Comparison of ENCODE assay signal across 17 cellular contexts in the genomic region with DNA sequence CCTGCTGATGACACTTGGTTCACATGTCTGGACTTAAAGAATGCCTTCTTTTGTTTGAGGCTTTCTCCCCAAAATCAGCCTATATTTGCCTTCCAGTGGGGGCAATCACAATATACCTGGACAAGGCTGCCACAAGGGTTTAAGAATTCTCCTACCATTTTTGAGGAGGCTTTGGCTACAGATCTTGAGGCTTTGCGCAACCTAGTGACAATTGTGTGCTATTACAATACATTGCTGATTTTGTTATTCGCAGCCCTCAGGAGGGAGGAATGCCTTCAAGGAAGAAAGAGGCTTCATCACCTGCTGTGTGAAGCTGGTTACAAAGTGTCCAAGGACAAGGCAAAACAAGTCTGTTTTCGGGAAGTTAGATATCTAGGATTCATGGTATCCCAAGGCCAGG. TPM values are rescaled to one million over a fixed set of nuclear protein-coding genes. Genes with fewer than 3 reads are reported as not detected.
"Had no signal": no experiment of that assay in that cellular context is flagged by ENCODE, and none has a peak within 500 bp of the region (broad histone marks: within the 10 kb centered on the region; RNA-seq: fewer than 3 reads in every experiment).

No MANE protein-coding gene starts in this region.

- H3K36me3 Mint-ChIP-seq: activated naive CD4-positive, alpha-beta T cell treated with anti-CD3 and anti-CD28 coated beads, Interleukin-2, amount 10 ng/mL, durations not matched to agents 7 days and 5 days had no signal

- H3K4me1 ChIP-seq: heart right ventricle had no signal

- H3K27me3 ChIP-seq: heart right ventricle had no signal

- H3K27ac Mint-ChIP-seq: activated naive CD4-positive, alpha-beta T cell treated with anti-CD3 and anti-CD28 coated beads, Interleukin-2, amount 10 ng/mL, durations not matched to agents 7 days and 5 days; activated T-helper 17 cell treated with anti-CD3 and anti-CD28 coated beads, Interleukin-2, amount 50 U/mL, for 72 hours; naive thymus-derived CD8-positive, alpha-beta T cell; WTC11 had no signal

- H3K27me3 Mint-ChIP-seq: activated naive CD4-positive, alpha-beta T cell treated with anti-CD3 and anti-CD28 coated beads, Interleukin-2, amount 10 ng/mL, durations not matched to agents 7 days and 5 days; activated T-helper 17 cell treated with anti-CD3 and anti-CD28 coated beads, Interleukin-2, amount 50 U/mL, for 72 hours; naive thymus-derived CD8-positive, alpha-beta T cell had no signal

- ATAC-seq: activated T-helper 17 cell treated with anti-CD3 and anti-CD28 coated beads, Interleukin-2, amount 50 U/mL, for 72 hours; heart right ventricle; left lobe of liver; mucosa of descending colon; naive thymus-derived CD8-positive, alpha-beta T cell; right cardiac atrium; WTC11 had no signal

- DNase-seq: activated CD4-positive, alpha-beta T cell treated with anti-CD3 and anti-CD28 coated beads for 48 hours; activated naive CD4-positive, alpha-beta T cell treated with anti-CD3 and anti-CD28 coated beads, Interleukin-2, amount 10 ng/mL, durations not matched to agents 7 days and 5 days; central memory CD4-positive, alpha-beta T cell; cortex of kidney; effector memory CD4-positive, alpha-beta T cell; heart right ventricle; islet precursor cell; mucosa of descending colon; naive thymus-derived CD8-positive, alpha-beta T cell; posterior cingulate gyrus; right cardiac atrium; small intestine had no signal

- H3K4me3 Mint-ChIP-seq: activated naive CD4-positive, alpha-beta T cell treated with anti-CD3 and anti-CD28 coated beads, Interleukin-2, amount 10 ng/mL, durations not matched to agents 7 days and 5 days; activated T-helper 17 cell treated with anti-CD3 and anti-CD28 coated beads, Interleukin-2, amount 50 U/mL, for 72 hours; naive thymus-derived CD8-positive, alpha-beta T cell; WTC11 had no signal

- H3K4me1 Mint-ChIP-seq: activated naive CD4-positive, alpha-beta T cell treated with anti-CD3 and anti-CD28 coated beads, Interleukin-2, amount 10 ng/mL, durations not matched to agents 7 days and 5 days; activated T-helper 17 cell treated with anti-CD3 and anti-CD28 coated beads, Interleukin-2, amount 50 U/mL, for 72 hours; naive thymus-derived CD8-positive, alpha-beta T cell; WTC11 had no signal

- H3K27ac ChIP-seq: heart right ventricle had no signal

- H3K36me3 ChIP-seq: heart right ventricle had no signal

- H3K4me3 ChIP-seq: heart right ventricle, mucosa of descending colon had no signal

RNA-seq across cellular contexts. Expression of gene OR4C15, which starts 50.8 kb away (rescaled TPM):
- total RNA-seq: activated T-helper 17 cell treated with anti-CD3 and anti-CD28 coated beads, Interleukin-2, amount 50 U/mL, for 72 hours; fibroblast of lung; frontal cortex; heart right ventricle; left lobe of liver; mucosa of descending colon; naive thymus-derived CD8-positive, alpha-beta T cell; right cardiac atrium; WTC11 had no signal
